Comparison of ENCODE assay signal across 2 cellular contexts in the genomic region with DNA sequence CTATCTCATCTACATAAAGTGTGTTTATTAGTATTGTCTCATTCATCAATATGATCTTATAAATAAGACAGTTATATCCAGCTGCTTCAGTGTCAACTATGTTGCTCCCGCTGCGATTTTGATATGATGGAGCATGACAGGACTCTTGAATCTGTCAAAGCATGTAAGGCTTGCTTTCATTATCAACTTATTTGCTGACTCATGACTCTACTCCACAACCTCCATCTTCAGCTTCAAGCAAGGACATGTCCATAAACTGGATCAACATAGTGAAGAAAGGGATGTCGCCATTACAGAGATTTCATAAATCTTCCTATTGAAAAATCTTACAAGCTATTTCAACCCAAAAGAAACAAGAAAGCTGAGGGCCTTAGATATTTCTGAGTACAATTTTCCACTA.
A peak's percentile ranks its signal among the peaks of the same experiment; 100 is the strongest.
TF ChIP-seq lines count a peak whose summit lies in the region.

No MANE protein-coding gene starts in this region.

TF ChIP-seq in A549, 52 proteins besides CTCF, POLR2A, EP300 and RAD21:
- no peak for TF ChIP-seq FOSB (CRISPR knock-in tag; IDR thresholded peaks at IDR 0.05)
- TF ChIP-seq MAFK (IDR thresholded peaks at IDR 0.05; ENCODE audit: partially characterized antibody), result peak; percentile 83
- TF ChIP-seq NFE2L2 (conservative IDR thresholded peaks at IDR 0.05; ENCODE audit: low read length), result 0 out of 2 replicates have a peak, but pooled peaks have one; percentile 26
- TF ChIP-seq, protein P1, sequence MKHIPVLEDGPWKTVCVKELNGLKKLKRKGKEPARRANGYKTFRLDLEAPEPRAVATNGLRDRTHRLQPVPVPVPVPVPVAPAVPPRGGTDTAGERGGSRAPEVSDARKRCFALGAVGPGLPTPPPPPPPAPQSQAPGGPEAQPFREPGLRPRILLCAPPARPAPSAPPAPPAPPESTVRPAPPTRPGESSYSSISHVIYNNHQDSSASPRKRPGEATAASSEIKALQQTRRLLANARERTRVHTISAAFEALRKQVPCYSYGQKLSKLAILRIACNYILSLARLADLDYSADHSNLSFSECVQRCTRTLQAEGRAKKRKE (CRISPR knock-in tag; IDR thresholded peaks at IDR 0.05; ENCODE audit: low read depth), result no peak
- TF ChIP-seq BHLHE40 (IDR thresholded peaks at IDR 0.05; ENCODE audit: low read depth, low read length), result no peak
- TF ChIP-seq HDAC2 (IDR thresholded peaks at IDR 0.05), result no peak
- no peak for TF ChIP-seq ZNF302 (CRISPR knock-in tag; IDR thresholded peaks at IDR 0.05)
- no peak for TF ChIP-seq RARB (CRISPR knock-in tag; IDR thresholded peaks at IDR 0.05)
- no peak for TF ChIP-seq ZSCAN20 (CRISPR knock-in tag; IDR thresholded peaks at IDR 0.05)
- no peak for TF ChIP-seq RNF2 (IDR thresholded peaks at IDR 0.05; ENCODE audit: borderline replicate concordance, low read depth)
- no peak for TF ChIP-seq HOXB5 (CRISPR knock-in tag; IDR thresholded peaks at IDR 0.05)
- TF ChIP-seq JUNB (IDR thresholded peaks at IDR 0.05), result no peak

TF ChIP-seq in H1, 55 proteins besides CTCF, POLR2A, EP300 and RAD21:
- TF ChIP-seq MAFK (IDR thresholded peaks at IDR 0.05; ENCODE audit: low read depth, low read length) (0 out of 2 replicates have a peak, but pooled peaks have one; percentile 44), BACH1 (IDR thresholded peaks at IDR 0.05; ENCODE audit: low read length) (0 out of 2 replicates have a peak, but pooled peaks have one; percentile 18)
- TF ChIP-seq, protein P2, sequence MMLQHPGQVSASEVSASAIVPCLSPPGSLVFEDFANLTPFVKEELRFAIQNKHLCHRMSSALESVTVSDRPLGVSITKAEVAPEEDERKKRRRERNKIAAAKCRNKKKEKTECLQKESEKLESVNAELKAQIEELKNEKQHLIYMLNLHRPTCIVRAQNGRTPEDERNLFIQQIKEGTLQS (IDR thresholded peaks at IDR 0.05; ENCODE audit: insufficient read depth, low read depth, low read length), result no peak
